Comparison of ENCODE assay signal across 9 cellular contexts in genomic region chr16:31460582-31461002, GRCh38. TPM values are rescaled to one million over a fixed set of nuclear protein-coding genes. Genes with fewer than 3 reads are reported as not detected.
DNase-seq lines count a peak whose midpoint lies in the region; TF ChIP-seq lines count a peak whose summit lies in the region.
"Had no signal": no experiment of that assay in that cellular context is flagged by ENCODE, and none has a peak within 500 bp of the region (broad histone marks: within the 10 kb centered on the region; RNA-seq: fewer than 3 reads in every experiment).

No MANE protein-coding gene starts in this region.

- intact Hi-C loops in MCF 10A (cut with micrococcal nuclease) (no loop called here), vagina (cut with DNase I) (no loop called here)

- peak overlapping the region; percentile 98 for H3K27ac Mint-ChIP-seq in activated naive CD4-positive, alpha-beta T cell treated with anti-CD3 and anti-CD28 coated beads, Interleukin-2, amount 10 ng/mL, durations not matched to agents 7 days and 5 days
- H3K27ac Mint-ChIP-seq in MCF 10A (ENCODE audit: low read depth, unreplicated experiment): peak overlapping the region; percentile 97

- peaks cover 3% of the 10 kb centered on the region for H3K27me3 Mint-ChIP-seq in activated naive CD4-positive, alpha-beta T cell treated with anti-CD3 and anti-CD28 coated beads, Interleukin-2, amount 10 ng/mL, durations not matched to agents 7 days and 5 days
- H3K27me3 Mint-ChIP-seq in MCF 10A (ENCODE audit: insufficient read depth, unreplicated experiment): no peaks in the 10 kb centered on the region

- CTCF ChIA-PET in activated naive CD4-positive, alpha-beta T cell treated with anti-CD3 and anti-CD28 coated beads, Interleukin-2, amount 10 ng/mL, durations not matched to agents 7 days and 5 days (lab: Charles Lee): interaction anchor here (0.8 to 7.8 kb wide), 18 partner anchors 9 to 417 kb away, joined by 3 to 62 read pairs (median 4); partner anchors contain the start of genes PYCARD, RUSF1 and ZNF267
- CTCF ChIA-PET in MCF 10A (lab: Yijun Ruan, JAX): interaction anchor here (0.6 to 8.4 kb wide), 39 partner anchors 9 to 536 kb away, joined by 3 to 65 read pairs (median 4); partner anchors contain the start of genes FUS, HSD3B7, RUSF1 and ZNF843

- peak overlapping the region; percentile 92 for H3K4me3 Mint-ChIP-seq in activated naive CD4-positive, alpha-beta T cell treated with anti-CD3 and anti-CD28 coated beads, Interleukin-2, amount 10 ng/mL, durations not matched to agents 7 days and 5 days
- peak overlapping the region; percentile 88 for H3K4me3 Mint-ChIP-seq in MCF 10A (ENCODE audit: unreplicated experiment)

- peak; percentile 37 for DNase-seq in activated naive CD4-positive, alpha-beta T cell treated with anti-CD3 and anti-CD28 coated beads, Interleukin-2, amount 10 ng/mL, durations not matched to agents 7 days and 5 days
- no peak for DNase-seq in activated naive CD4-positive, alpha-beta T cell treated with anti-CD3 and anti-CD28 coated beads, Interleukin-2, amount 50 U/mL, for 16 hours
- DNase-seq in NCI-H748 treated with DMSO at 0.1 percent for 48 hours (lab: John Stamatoyannopoulos, UW) (peak; percentile 4), MCF 10A (ENCODE audit: unreplicated experiment) (peak; percentile 58), medulla oblongata (ENCODE audit: extremely low spot score) (peak; percentile 54), vagina (ENCODE audit: extremely low spot score in 2 of 2) (no peak), cerebellum (ENCODE audit: low spot score) (no peak)
- DNase-seq in stimulated activated CD4-positive, alpha-beta T cell treated with anti-CD3 and anti-CD28 coated beads, Interleukin-4, amount 100 ng/mL, for 4 hours: no peak

- TF ChIP-seq CTCF in MCF 10A (IDR thresholded peaks at IDR 0.05; ENCODE audit: unreplicated experiment) (peak; percentile 36), vagina (IDR thresholded peaks at IDR 0.05) (peak in 2 of 3 experiments; percentile 41 to 44)

- TF ChIP-seq POLR2A in vagina (IDR thresholded peaks at IDR 0.05): no peak

- H3K27me3 ChIP-seq in vagina: no peaks in the 10 kb centered on the region

- POLR2A ChIA-PET in MCF 10A (lab: Yijun Ruan, JAX): interaction anchor here (0.6 to 4.9 kb wide), 20 partner anchors 8 to 502 kb away, joined by 3 to 40 read pairs (median 8); partner anchors contain the start of genes FUS, KAT8, RUSF1 and ZNF267

- H3K36me3 ChIP-seq in vagina: peaks cover 0 to 40% of the 10 kb centered on the region in 2 donors

- H3K9me3 ChIP-seq in vagina: no peaks in the 10 kb centered on the region

- peaks cover 43% of the 10 kb centered on the region for H3K4me1 Mint-ChIP-seq in activated naive CD4-positive, alpha-beta T cell treated with anti-CD3 and anti-CD28 coated beads, Interleukin-2, amount 10 ng/mL, durations not matched to agents 7 days and 5 days
- peaks cover 14% of the 10 kb centered on the region for H3K4me1 Mint-ChIP-seq in MCF 10A (ENCODE audit: insufficient read depth, unreplicated experiment)

- BruUV-seq in MCF 10A (replicated peaks; lab: Mats Ljungman, UMichigan): TSS peak; percentile 53

- peaks cover 40% of the 10 kb centered on the region for H3K4me1 ChIP-seq in vagina

- peak overlapping the region; percentile 31 to 68 for H3K4me3 ChIP-seq in vagina

- H3K27ac ChIP-seq in vagina: peak overlapping the region; percentile 94

- no peaks in the 10 kb centered on the region for H3K9me3 Mint-ChIP-seq in activated naive CD4-positive, alpha-beta T cell treated with anti-CD3 and anti-CD28 coated beads, Interleukin-2, amount 10 ng/mL, durations not matched to agents 7 days and 5 days
- H3K9me3 Mint-ChIP-seq in MCF 10A (ENCODE audit: unreplicated experiment): no peaks in the 10 kb centered on the region

- peaks cover 40% of the 10 kb centered on the region for H3K36me3 Mint-ChIP-seq in activated naive CD4-positive, alpha-beta T cell treated with anti-CD3 and anti-CD28 coated beads, Interleukin-2, amount 10 ng/mL, durations not matched to agents 7 days and 5 days
- H3K36me3 Mint-ChIP-seq in MCF 10A (ENCODE audit: insufficient read depth, unreplicated experiment): peaks cover 54% of the 10 kb centered on the region

RNA-seq across cellular contexts. Expression of gene ARMC5, which starts 1.3 kb away (rescaled TPM):
- total RNA-seq in MCF 10A (2022) (8.1 and 10.1 TPM in 2 replicates), vagina (11.3 TPM), cerebellum (5.3 TPM)

RNA-seq across cellular contexts. Expression of gene TGFB1I1, which starts 11.4 kb away (rescaled TPM):
- 14.2 and 14.7 TPM in 2 replicates for total RNA-seq in MCF 10A (2022)
- 114 TPM for total RNA-seq in vagina
- total RNA-seq in cerebellum: 4.4 TPM

RNA-seq across cellular contexts. Expression of gene ZNF843, which starts 18.0 kb away (rescaled TPM):
- total RNA-seq in MCF 10A (2022): 0.19 and 0.29 TPM in 2 replicates
- total RNA-seq in vagina: 2.7 TPM
- 2.0 TPM for total RNA-seq in cerebellum

RNA-seq across cellular contexts. Expression of gene SLC5A2, which starts 22.3 kb away (rescaled TPM):
- total RNA-seq in MCF 10A (2022) (not detected in 2 replicates), vagina (not detected), cerebellum (1.1 TPM)
- total RNA-seq: pulmonary artery endothelial cell had no signal

RNA-seq across cellular contexts. Expression of gene COX6A2, which starts 32.4 kb away (rescaled TPM):
- total RNA-seq in MCF 10A (2022) (not detected in 2 replicates), vagina (not detected), cerebellum (not detected)
- total RNA-seq: pulmonary artery endothelial cell had no signal

Comparison
In these comparisons a context has a peak if more than half of its experiments do, and no peak if none do; other contexts are left out.
1. DNase-seq: peak in activated naive CD4-positive, alpha-beta T cell treated with anti-CD3 and anti-CD28 coated beads, Interleukin-2, amount 10 ng/mL, durations not matched to agents 7 days and 5 days (single experiment), NCI-H748 treated with DMSO at 0.1 percent for 48 hours (single experiment), MCF 10A (single experiment) and medulla oblongata (single experiment); none in activated naive CD4-positive, alpha-beta T cell treated with anti-CD3 and anti-CD28 coated beads, Interleukin-2, amount 50 U/mL, for 16 hours (single experiment), vagina (0 of 2), cerebellum (single experiment) and stimulated activated CD4-positive, alpha-beta T cell treated with anti-CD3 and anti-CD28 coated beads, Interleukin-4, amount 100 ng/mL, for 4 hours (0 of 2).